Comparison of ENCODE assay signal across 24 cellular contexts in genomic region chr18:12021596-12021995, GRCh38.
"Had no signal": no experiment of that assay in that cellular context is flagged by ENCODE, and none has a peak within 500 bp of the region (broad histone marks: within the 10 kb centered on the region; RNA-seq: fewer than 3 reads in every experiment).

No MANE protein-coding gene starts in this region.

- H3K27ac ChIP-seq: breast epithelium, Peyer's patch, SJSA1 had no signal

- ATAC-seq: activated CD4-positive, CD25-positive, alpha-beta regulatory T cell treated with anti-CD3 and anti-CD28 coated beads, Interleukin-2, amount 50 U/mL, for 24 hours; activated CD8-positive, alpha-beta memory T cell treated with anti-CD3 and anti-CD28 coated beads, Interleukin-2, amount 10 ng/mL, durations not matched to agents 7 days and 5 days; SK-N-SH treated with all-trans-retinoic acid at 6 μM for 48 hours had no signal

- H3K27ac Mint-ChIP-seq: activated CD4-positive, alpha-beta T cell treated with anti-CD3 and anti-CD28 coated beads, Interleukin-2, amount 10 ng/mL, durations not matched to agents 24 days and 14 days; activated CD8-positive, alpha-beta memory T cell treated with anti-CD3 and anti-CD28 coated beads, Interleukin-2, amount 10 ng/mL, durations not matched to agents 7 days and 5 days; activated naive CD4-positive, alpha-beta T cell treated with anti-CD3 and anti-CD28 coated beads, Interleukin-2, amount 50 U/mL, for 24 hours; activated T-cell treated with anti-CD3 and anti-CD28 coated beads, Interleukin-2, amount 50 U/mL, for 24 hours; activated T-helper 1 cell treated with anti-CD3 and anti-CD28 coated beads, Interleukin-12 subunit alpha, Interleukin-12 subunit beta, Interleukin-2, Interleukin-4 antibody, amounts not matched to agents 30 ng/mL and 10 ng/mL and 1 ng/mL, durations not matched to agents 14 hours and 24 hours and 36 hours had no signal

- H3K4me1 ChIP-seq: breast epithelium, SJSA1 had no signal

- H3K4me1 Mint-ChIP-seq: activated CD4-positive, alpha-beta T cell treated with anti-CD3 and anti-CD28 coated beads, Interleukin-2, amount 10 ng/mL, durations not matched to agents 24 days and 14 days; activated CD8-positive, alpha-beta memory T cell treated with anti-CD3 and anti-CD28 coated beads, Interleukin-2, amount 10 ng/mL, durations not matched to agents 7 days and 5 days had no signal

- H3K9me3 Mint-ChIP-seq: activated CD4-positive, alpha-beta T cell treated with anti-CD3 and anti-CD28 coated beads, Interleukin-2, amount 10 ng/mL, durations not matched to agents 24 days and 14 days; activated naive CD4-positive, alpha-beta T cell treated with anti-CD3 and anti-CD28 coated beads, Interleukin-2, amount 50 U/mL, for 24 hours; activated T-cell treated with anti-CD3 and anti-CD28 coated beads, Interleukin-2, amount 50 U/mL, for 24 hours; activated T-helper 1 cell treated with anti-CD3 and anti-CD28 coated beads, Interleukin-12 subunit alpha, Interleukin-12 subunit beta, Interleukin-2, Interleukin-4 antibody, amounts not matched to agents 30 ng/mL and 10 ng/mL and 1 ng/mL, durations not matched to agents 14 hours and 24 hours and 36 hours had no signal

- DNase-seq: activated CD4-positive, alpha-beta T cell treated with anti-CD3 and anti-CD28 coated beads, Interleukin-2, amount 10 ng/mL, durations not matched to agents 24 days and 14 days; activated CD4-positive, alpha-beta T cell treated with anti-CD3 and anti-CD28 coated beads, Interleukin-2, amount 50 U/mL, for 48 hours; activated CD8-positive, alpha-beta memory T cell treated with anti-CD3 and anti-CD28 coated beads, Interleukin-2, amount 10 ng/mL, durations not matched to agents 7 days and 5 days; activated effector memory CD4-positive, alpha-beta T cell treated with Interleukin-2 at 50 U/mL for 16 hours; activated naive CD4-positive, alpha-beta T cell; activated T-cell treated with anti-CD3 and anti-CD28 coated beads, Interleukin-2, amount 50 U/mL, for 24 hours; MG63; MV-4-11; NCI-H1105; NCI-H1436; NCI-H1694 treated with DMSO at 0.1 percent for 48 hours; NCI-H2081; NCI-H510A treated with DMSO at 0.1 percent for 48 hours; NCI-H69; NK-92 treated with Interleukin-12 subunit alpha and Interleukin-12 subunit beta, amount 100 ng/mL, for 24 hours; Peyer's patch; SHP77; SW 1271 had no signal

- H3K4me3 ChIP-seq: breast epithelium, MG63, Peyer's patch, SJSA1 had no signal

- H3K27me3 ChIP-seq: breast epithelium, MG63, Peyer's patch, SJSA1 had no signal

- H3K27me3 Mint-ChIP-seq: activated CD4-positive, alpha-beta T cell treated with anti-CD3 and anti-CD28 coated beads, Interleukin-2, amount 10 ng/mL, durations not matched to agents 24 days and 14 days; activated CD8-positive, alpha-beta memory T cell treated with anti-CD3 and anti-CD28 coated beads, Interleukin-2, amount 10 ng/mL, durations not matched to agents 7 days and 5 days; activated naive CD4-positive, alpha-beta T cell treated with anti-CD3 and anti-CD28 coated beads, Interleukin-2, amount 50 U/mL, for 24 hours; activated T-cell treated with anti-CD3 and anti-CD28 coated beads, Interleukin-2, amount 50 U/mL, for 24 hours had no signal

- H3K36me3 ChIP-seq: breast epithelium, SJSA1 had no signal

- H3K4me3 Mint-ChIP-seq: activated CD4-positive, alpha-beta T cell treated with anti-CD3 and anti-CD28 coated beads, Interleukin-2, amount 10 ng/mL, durations not matched to agents 24 days and 14 days; activated CD8-positive, alpha-beta memory T cell treated with anti-CD3 and anti-CD28 coated beads, Interleukin-2, amount 10 ng/mL, durations not matched to agents 7 days and 5 days; activated naive CD4-positive, alpha-beta T cell treated with anti-CD3 and anti-CD28 coated beads, Interleukin-2, amount 50 U/mL, for 24 hours; activated T-cell treated with anti-CD3 and anti-CD28 coated beads, Interleukin-2, amount 50 U/mL, for 24 hours; activated T-helper 1 cell treated with anti-CD3 and anti-CD28 coated beads, Interleukin-12 subunit alpha, Interleukin-12 subunit beta, Interleukin-2, Interleukin-4 antibody, amounts not matched to agents 30 ng/mL and 10 ng/mL and 1 ng/mL, durations not matched to agents 14 hours and 24 hours and 36 hours had no signal

- H3K9me3 ChIP-seq: breast epithelium, MG63, Peyer's patch, SJSA1 had no signal
